In the genomic region with DNA sequence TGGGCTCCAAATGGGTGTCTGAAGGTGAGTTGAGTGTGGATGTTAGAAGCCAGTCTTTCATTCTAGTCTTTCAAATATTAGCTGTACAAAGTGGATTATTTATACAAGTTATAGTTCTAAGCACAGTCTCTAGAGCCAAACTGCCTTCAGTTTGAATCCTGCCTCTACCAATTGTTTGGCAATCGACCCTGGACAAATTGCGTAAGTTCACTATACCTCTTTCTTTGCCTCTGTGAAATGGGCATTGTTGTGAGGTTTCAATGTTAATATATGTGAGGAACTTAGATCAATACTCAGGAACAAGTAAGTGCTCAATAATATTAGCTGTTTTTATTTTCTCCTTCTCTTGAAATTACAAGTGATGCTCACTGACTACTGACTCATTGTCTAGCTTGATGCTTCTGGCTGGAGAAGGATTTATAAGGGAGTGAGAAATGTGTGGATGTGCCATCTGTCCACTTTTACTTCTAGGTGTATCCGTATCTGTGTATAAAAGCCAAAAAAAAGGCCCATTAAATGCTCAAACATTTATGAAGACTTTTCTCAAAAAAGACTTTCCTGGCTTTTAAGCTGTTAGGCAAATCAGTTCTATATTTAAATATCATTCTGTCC, we compare ENCODE assay signal across 16 cellular contexts. TPM values are rescaled to one million over a fixed set of nuclear protein-coding genes. Genes with fewer than 3 reads are reported as not detected.
DNase-seq lines count a peak whose midpoint lies in the region; ATAC-seq and TF ChIP-seq lines count a peak whose summit lies in the region.
"Had no signal": no experiment of that assay in that cellular context is flagged by ENCODE, and none has a peak within 500 bp of the region (broad histone marks: within the 10 kb centered on the region; RNA-seq: fewer than 3 reads in every experiment).

No MANE protein-coding gene starts in this region.

- in situ Hi-C loops in mammary epithelial cell (cut with MboI; ENCODE audit: low sequenced_read_pairs in 2 of 2), result no loop called here

- TF ChIP-seq CTCF in right atrium auricular region (IDR thresholded peaks at IDR 0.05) (no peak), mammary epithelial cell (conservative IDR thresholded peaks at IDR 0.05 in 1 of 2, IDR thresholded peaks at IDR 0.05 in 1 of 2; ENCODE audit: extremely low read depth in 1 of 2, insufficient read depth in 1 of 2, low read depth in 1 of 2, low read length in 2 of 2) (no peak), nephron (IDR thresholded peaks at IDR 0.05; ENCODE audit: unreplicated experiment in 3 of 3) (no peak), foreskin keratinocyte (conservative IDR thresholded peaks at IDR 0.05) (no peak)

- no peaks in the 10 kb centered on the region for H3K9me3 ChIP-seq in right atrium auricular region
- H3K9me3 ChIP-seq in mammary epithelial cell (replicated peaks; ENCODE audit: insufficient read depth, low read length), result no peaks in the 10 kb centered on the region
- no peaks in the 10 kb centered on the region for H3K9me3 ChIP-seq in aorta (ENCODE audit: control insufficient read depth, low read length)

- H3K4me3 Mint-ChIP-seq in nephron, result no peak overlapping the region
- H3K4me3 Mint-ChIP-seq: activated CD4-positive, alpha-beta T cell treated with anti-CD3 and anti-CD28 coated beads, Interleukin-2, amount 10 ng/mL, durations not matched to agents 7 days and 5 days; naive thymus-derived CD4-positive, alpha-beta T cell had no signal

- H3K79me2 ChIP-seq in mammary epithelial cell (ENCODE audit: insufficient read depth, low read length), result no peaks in the 10 kb centered on the region

- peak overlapping the region; percentile 66 to 95 (median 88) for H3K27ac Mint-ChIP-seq in nephron
- H3K27ac Mint-ChIP-seq: activated CD4-positive, alpha-beta T cell treated with anti-CD3 and anti-CD28 coated beads, Interleukin-2, amount 10 ng/mL, durations not matched to agents 7 days and 5 days; naive thymus-derived CD4-positive, alpha-beta T cell had no signal

- no peak for ATAC-seq in Right ventricle myocardium superior (ENCODE audit: poor library complexity)
- no peak for ATAC-seq in aorta (ENCODE audit: low FRiP score)
- ATAC-seq in foreskin keratinocyte, result no peak
- ATAC-seq: naive thymus-derived CD4-positive, alpha-beta T cell had no signal

- H3K4me1 ChIP-seq in right atrium auricular region (peaks cover 0 to 33% of the 10 kb centered on the region in 2 donors), mammary epithelial cell (ENCODE audit: insufficient read depth, low read length) (peaks cover 43% of the 10 kb centered on the region), aorta (ENCODE audit: control insufficient read depth in 1 of 2, insufficient read depth in 2 of 2, low read length in 2 of 2) (peaks cover 8 to 10% of the 10 kb centered on the region in 2 donors), foreskin keratinocyte (peaks cover 30% of the 10 kb centered on the region)

- H2AFZ ChIP-seq in mammary epithelial cell (ENCODE audit: low read depth, low read length), result no peak overlapping the region

- CTCF ChIA-PET in mammary epithelial cell (lab: Charles Lee; ENCODE audit: low non-redundant PET), result no interaction called here

- no peaks in the 10 kb centered on the region for H4K20me1 ChIP-seq in mammary epithelial cell (ENCODE audit: insufficient read depth, low read length)

- H3K27me3 ChIP-seq in right atrium auricular region (no peaks in the 10 kb centered on the region), mammary epithelial cell (ENCODE audit: insufficient read depth, low read length) (no peaks in the 10 kb centered on the region), aorta (ENCODE audit: control insufficient read depth in 1 of 2, insufficient read depth in 2 of 2, low read length in 1 of 2) (no peaks in the 10 kb centered on the region), foreskin keratinocyte (no peaks in the 10 kb centered on the region)

- H3K36me3 ChIP-seq in right atrium auricular region, result no peaks in the 10 kb centered on the region
- H3K36me3 ChIP-seq in mammary epithelial cell (ENCODE audit: insufficient read depth, low read length), result no peaks in the 10 kb centered on the region
- no peaks in the 10 kb centered on the region for H3K36me3 ChIP-seq in aorta (ENCODE audit: control insufficient read depth in 1 of 2, insufficient read depth in 2 of 2, low read length in 1 of 2)

- peak overlapping the region; percentile 13 for H3K4me2 ChIP-seq in mammary epithelial cell (ENCODE audit: insufficient read depth, low read depth, low read length)

- H3K4me3 ChIP-seq in right atrium auricular region, result no peak overlapping the region
- H3K4me3 ChIP-seq in mammary epithelial cell (replicated peaks in 1 of 3; ENCODE audit: insufficient read depth in 1 of 3, low read depth in 2 of 3, low read length in 3 of 3), result no peak overlapping the region
- H3K4me3 ChIP-seq in aorta (ENCODE audit: low read length in 2 of 2), result no peak overlapping the region

- H3K4me1 Mint-ChIP-seq in nephron, result peaks cover 52% of the 10 kb centered on the region

- H3K36me3 Mint-ChIP-seq in nephron (ENCODE audit: low read depth), result no peaks in the 10 kb centered on the region

- intact Hi-C loops in Right ventricle myocardium superior (cut with DNase I) (no loop called here), mammary epithelial cell (cut with micrococcal nuclease) (no loop called here), aorta (cut with DNase I) (loop anchor here in 1 of 2 donors (5.0 kb wide), 1 partner anchor 104 kb away; no protein-coding TSS in a partner anchor)

- 100% methylated on average over 3 of the region's 3 CpGs for WGBS in mammary epithelial cell (ENCODE audit: low coverage, missing lambda C conversion rate)
- 65 to 70% methylated on average over 3 of the region's 3 CpGs for WGBS in aorta, 2 donors

- H3K9ac ChIP-seq in mammary epithelial cell (ENCODE audit: insufficient read depth, low read length), result no peak overlapping the region

- no peaks in the 10 kb centered on the region for H3K9me3 Mint-ChIP-seq in nephron
- H3K9me3 Mint-ChIP-seq: activated CD4-positive, alpha-beta T cell treated with anti-CD3 and anti-CD28 coated beads, Interleukin-2, amount 10 ng/mL, durations not matched to agents 7 days and 5 days had no signal

- TSS peak; percentile 77 for BruUV-seq in mammary epithelial cell (replicated peaks; lab: Mats Ljungman, UMichigan)

- no peaks in the 10 kb centered on the region for H3K27me3 Mint-ChIP-seq in nephron (ENCODE audit: low read depth)

- DNase-seq in right atrium auricular region (ENCODE audit: low spot score) (no peak), Right ventricle myocardium superior (no peak), mammary epithelial cell (peak; percentile 36), aorta (no peak), foreskin keratinocyte (no peak), NCI-H748 (lab: John Stamatoyannopoulos, UW; ENCODE audit: unreplicated experiment) (no peak)
- DNase-seq in activated effector memory CD4-positive, alpha-beta T cell treated with anti-CD3 and anti-CD28 coated beads, Interleukin-2, amount 50 U/mL, for 16 hours, result no peak
- DNase-seq: activated T-cell treated with anti-CD3 and anti-CD28 coated beads for 4 hours, left cardiac atrium, NCI-H2107, retina, T-helper 9 cell, trophoblast cell had no signal

- dilution Hi-C loops in mammary epithelial cell (cut with HindIII; ENCODE audit: low sequenced_read_pairs), result no loop called here

- H3K27ac ChIP-seq in right atrium auricular region (peak overlapping the region; percentile 46 to 47), mammary epithelial cell (ENCODE audit: insufficient read depth, low read depth, low read length) (no peak overlapping the region), aorta (ENCODE audit: low read depth in 1 of 2, low read length in 2 of 2) (peak overlapping the region; percentile 86 to 100), foreskin keratinocyte (no peak overlapping the region)

RNA-seq across cellular contexts. Expression of a gene that starts 48.1 kb away (rescaled TPM):
- 10 to 100 TPM; 17.4 to 18.7 TPM for total RNA-seq in right atrium auricular region
- total RNA-seq in Right ventricle myocardium superior, result 11.9 TPM
- total RNA-seq in mammary epithelial cell, result 10 to 100 TPM; 12.5 to 42.2 TPM
- 6.1 TPM for polyA plus RNA-seq in mammary epithelial cell
- 51.5 TPM for polyA minus RNA-seq in mammary epithelial cell
- total RNA-seq in aorta, result 10 to 100 TPM; 62.0 to 74.2 TPM
- 1 to 10 TPM; 3.7 to 6.4 TPM for polyA plus RNA-seq in aorta
- 9.9 and 12.3 TPM in 2 replicates for total RNA-seq in foreskin keratinocyte
- polyA plus RNA-seq in foreskin keratinocyte, result 1.5 and 1.9 TPM in 2 replicates

Comparison
In these comparisons a context has a peak if more than half of its experiments do, and no peak if none do; other contexts are left out.
1. H3K27ac ChIP-seq: peak in right atrium auricular region (2 of 2) and aorta (2 of 2); none in mammary epithelial cell (single experiment) and foreskin keratinocyte (single experiment).